1 cellular context compared by ENCODE assay signal in the genomic region with DNA sequence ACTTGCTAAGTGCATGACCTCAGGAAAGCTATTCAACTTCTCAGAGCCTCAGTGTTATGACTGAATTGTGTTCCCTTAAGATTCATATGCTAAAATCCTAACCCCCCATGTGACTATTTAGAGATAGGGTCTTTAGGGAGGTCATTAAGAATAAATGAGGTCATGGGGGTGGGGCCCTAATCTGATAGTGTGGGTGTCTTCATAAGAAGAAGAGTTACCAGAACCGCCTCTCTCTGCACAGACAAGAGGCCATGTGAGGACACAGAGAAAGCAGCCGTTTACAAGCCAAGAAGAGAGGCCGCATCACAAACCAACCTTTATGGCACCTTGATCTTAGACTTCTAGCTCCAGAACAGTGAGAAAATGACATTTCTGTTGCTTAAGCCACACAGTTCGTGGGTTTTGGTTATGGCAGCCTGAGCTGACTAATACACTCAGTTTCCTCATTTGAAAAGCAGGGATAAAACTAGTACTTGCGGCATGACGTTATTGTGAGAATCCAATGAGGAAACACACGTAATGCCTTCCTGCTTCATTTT.
TF ChIP-seq lines count a peak whose summit lies in the region.

No MANE protein-coding gene starts in this region.

TF ChIP-seq in GM23338, 12 proteins besides CTCF, POLR2A, EP300 and RAD21 (continued from another document):
- TF ChIP-seq ZNF462 (CRISPR knock-in tag; IDR thresholded peaks at IDR 0.05) (no peak), JUNB (IDR thresholded peaks at IDR 0.05; ENCODE audit: unreplicated experiment) (no peak), EZH2phosphoT487 (IDR thresholded peaks at IDR 0.05; ENCODE audit: unreplicated experiment) (no peak)
